Comparison of ENCODE assay signal across 1 cellular context in genomic region chr11:62645934-62646824, GRCh38.
TF ChIP-seq lines count a peak whose summit lies in the region.

Gene GANAB (minus strand): TSS chr11:62646613. CDS start chr11:62646599, 14 bp downstream.

TF ChIP-seq in K562, 482 proteins besides CTCF, POLR2A, EP300 and RAD21 (continued from another document and continues in another):
- TF ChIP-seq ELK3 (CRISPR knock-in tag; IDR thresholded peaks at IDR 0.05) (no peak), ZNF583 (CRISPR knock-in tag; IDR thresholded peaks at IDR 0.05) (0 out of 2 replicates have a peak, but pooled peaks have one; percentile 53), SRSF1 (IDR thresholded peaks at IDR 0.05; ENCODE audit: low read depth, low read length) (no peak), CXXC5 (CRISPR knock-in tag; IDR thresholded peaks at IDR 0.05) (peak; percentile 94), CHCHD3 (CRISPR knock-in tag; IDR thresholded peaks at IDR 0.05) (peak; percentile 55; the same call in 1 of the 2 replicates), GTF2A2 (tag; IDR thresholded peaks at IDR 0.05) (no peak), SMAD2 (IDR thresholded peaks at IDR 0.05; ENCODE audit: low read depth, low read length) (no peak), ZEB2 (IDR thresholded peaks at IDR 0.05) (no peak), U2AF1 (optimal IDR thresholded peaks at IDR 0.05; ENCODE audit: low read depth, low read length) (peak; percentile 58), HNRNPLL (IDR thresholded peaks at IDR 0.05; ENCODE audit: low read depth, low read length, poor library complexity, severe bottlenecking) (peak; percentile 62), ZNF212 (CRISPR knock-in tag; IDR thresholded peaks at IDR 0.05) (no peak), ZNF76 (CRISPR knock-in tag; IDR thresholded peaks at IDR 0.05; ENCODE audit: borderline replicate concordance) (no peak), JUND (IDR thresholded peaks at IDR 0.05; ENCODE audit: borderline replicate concordance, low read depth, low read length) (no peak), JUND (tag; IDR thresholded peaks at IDR 0.05; ENCODE audit: borderline replicate concordance, low read depth, low read length) (peak; percentile 14; the same call in 1 of the 3 replicates), E2F8 (IDR thresholded peaks at IDR 0.05; ENCODE audit: low read depth, partially characterized antibody) (peak; percentile 81), ZBTB9 (CRISPR knock-in tag; IDR thresholded peaks at IDR 0.05) (peak; percentile 81), KLF10 (CRISPR knock-in tag; IDR thresholded peaks at IDR 0.05) (no peak), NR2F6 (CRISPR knock-in tag; IDR thresholded peaks at IDR 0.05) (peak; percentile 54; the same call in 1 of the 2 replicates), HDAC8 (tag; IDR thresholded peaks at IDR 0.05) (no peak), ZHX1 (conservative IDR thresholded peaks at IDR 0.05; ENCODE audit: low read length) (no peak), RNF2 (IDR thresholded peaks at IDR 0.05) (no peak), MXD1 (CRISPR knock-in tag; IDR thresholded peaks at IDR 0.05; ENCODE audit: borderline replicate concordance, poor library complexity, severe bottlenecking) (no peak), TAF9B (IDR thresholded peaks at IDR 0.05; ENCODE audit: partially characterized antibody) (peak; percentile 81), ZBTB12 (CRISPR knock-in tag; IDR thresholded peaks at IDR 0.05) (peak; percentile 64; the same call in 1 of the 2 replicates), POLR2B (IDR thresholded peaks at IDR 0.05; ENCODE audit: low read depth, partially characterized antibody) (peak; percentile 89), ARID3A (IDR thresholded peaks at IDR 0.05; ENCODE audit: borderline replicate concordance, low read depth, low read length) (no peak), ZFPM2 (CRISPR knock-in tag; IDR thresholded peaks at IDR 0.05) (no peak), CUX1 (CRISPR knock-in tag; IDR thresholded peaks at IDR 0.05) (no peak), CREB1 (IDR thresholded peaks at IDR 0.05) (peak; percentile 86), CREB1 (CRISPR knock-in tag; IDR thresholded peaks at IDR 0.05) (peak; percentile 86), CBX1 (IDR thresholded peaks at IDR 0.05; ENCODE audit: low read depth) (0 out of 2 replicates have a peak, but pooled peaks have one; percentile 26), MAZ (CRISPR knock-in tag; conservative IDR thresholded peaks at IDR 0.05 in 1 of 2, IDR thresholded peaks at IDR 0.05 in 1 of 2) (peak; percentile 74 to 75), RERE (CRISPR knock-in tag; IDR thresholded peaks at IDR 0.05; ENCODE audit: borderline replicate concordance) (no peak), GABPA (tag; conservative IDR thresholded peaks at IDR 0.05; ENCODE audit: low read depth) (peak; percentile 88), CBX5 (IDR thresholded peaks at IDR 0.05; ENCODE audit: borderline replicate concordance, low read depth) (no peak), ZNF707 (CRISPR knock-in tag; conservative IDR thresholded peaks at IDR 0.05) (no peak), RB1 (IDR thresholded peaks at IDR 0.05; ENCODE audit: low read depth) (peak; percentile 75; the same call in 1 of the 2 replicates), NFATC3 (IDR thresholded peaks at IDR 0.05) (no peak)
